ENCODE assay signal across 20 cellular contexts in the genomic region with DNA sequence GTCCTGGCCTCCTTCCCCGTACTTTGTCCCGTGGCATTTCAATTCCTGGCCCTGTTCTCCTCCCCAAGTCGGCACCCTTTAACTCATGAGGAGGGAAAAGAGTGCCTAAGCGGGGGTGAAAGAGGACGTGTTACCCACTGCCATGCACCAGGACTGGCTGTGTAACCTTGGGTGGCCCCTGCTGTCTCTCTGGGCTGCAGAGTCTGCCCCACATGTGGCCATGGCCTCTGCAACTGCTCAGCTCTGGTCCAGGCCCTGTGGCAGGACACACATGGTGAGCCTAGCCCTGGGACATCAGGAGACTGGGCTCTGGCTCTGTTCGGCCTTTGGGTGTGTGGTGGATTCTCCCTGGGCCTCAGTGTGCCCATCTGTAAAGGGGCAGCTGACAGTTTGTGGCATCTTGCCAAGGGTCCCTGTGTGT. TPM values are rescaled to one million over a fixed set of nuclear protein-coding genes. Genes with fewer than 3 reads are reported as not detected.
DNase-seq lines count a peak whose midpoint lies in the region; ATAC-seq, FAIRE-seq and TF ChIP-seq lines count a peak whose summit lies in the region.
"Had no signal": no experiment of that assay in that cellular context is flagged by ENCODE, and none has a peak within 500 bp of the region (broad histone marks: within the 10 kb centered on the region; RNA-seq: fewer than 3 reads in every experiment).

No MANE protein-coding gene starts in this region.

- H3K4me3 ChIP-seq in HEK293 (ENCODE audit: low read depth, low read length) (no peak overlapping the region), GM12878 (no peak overlapping the region)

- intact Hi-C loops in GM12878 (cut with micrococcal nuclease; ENCODE audit: unreplicated experiment) = loop anchor here (10.0 kb wide), 1 partner anchor 210 kb away; no protein-coding TSS in a partner anchor

- TF ChIP-seq POLR2A in GM12891 (IDR thresholded peaks at IDR 0.05; ENCODE audit: low read depth, low read length) (no peak; the same call in 1 of the 2 replicates), GM12878 (IDR thresholded peaks at IDR 0.05; ENCODE audit: low read depth, low read length) (peak; percentile 28; the same call in 1 of the 2 replicates), H54 (IDR thresholded peaks at IDR 0.05; ENCODE audit: low read depth, low read length) (no peak)

- H3K9me3 ChIP-seq in HEK293 (ENCODE audit: control insufficient read depth, insufficient read depth, low read depth, low read length) (no peaks in the 10 kb centered on the region), GM12878 (replicated peaks; ENCODE audit: control insufficient read depth, insufficient read depth, low read length) (no peaks in the 10 kb centered on the region)
- H3K9me3 ChIP-seq: BE2C had no signal

- no peak for TF ChIP-seq RAD21 in GM12878 (IDR thresholded peaks at IDR 0.05; ENCODE audit: insufficient read depth, low read depth, low read length)

- no peaks in the 10 kb centered on the region for H3K27me3 ChIP-seq in GM12878 (replicated peaks in 1 of 2; ENCODE audit: control insufficient read depth in 2 of 2, insufficient read depth in 2 of 2, low read length in 1 of 2)
- H3K27me3 ChIP-seq: BE2C had no signal

- no peaks in the 10 kb centered on the region for H3K9me3 Mint-ChIP-seq in neural crest cell
- H3K9me3 Mint-ChIP-seq in stimulated activated naive B cell treated with anti-CD40 and anti-IgM and Interleukin-4, amounts not matched to agents 10 μg/mL and 1 μg/mL and 100 μg/mL, for 72 hours = no peaks in the 10 kb centered on the region
- H3K9me3 Mint-ChIP-seq: CD4-positive, alpha-beta memory T cell; H9; HFFc6 had no signal

- H3K27ac ChIP-seq in HEK293 (ENCODE audit: extremely low read depth, low read depth, low read length) = no peak overlapping the region
- no peak overlapping the region for H3K27ac ChIP-seq in GM12878 (ENCODE audit: control insufficient read depth, insufficient read depth)
- H3K27ac ChIP-seq: C4-2B had no signal

- 89% methylated on average over 6 of the region's 6 CpGs for WGBS in GM12878 (ENCODE audit: insufficient coverage, insufficient replicate concordance, low lambda C conversion rate, missing lambda C conversion rate)

- peaks cover 11% of the 10 kb centered on the region for H3K27me3 Mint-ChIP-seq in neural crest cell (ENCODE audit: low read depth)
- H3K27me3 Mint-ChIP-seq in stimulated activated naive B cell treated with anti-CD40 and anti-IgM and Interleukin-4, amounts not matched to agents 10 μg/mL and 1 μg/mL and 100 μg/mL, for 72 hours = peaks cover 13 to 18% of the 10 kb centered on the region in 2 donors

- no peaks in the 10 kb centered on the region for H3K4me1 ChIP-seq in HEK293 (ENCODE audit: control insufficient read depth, insufficient read depth, low read length)
- peaks cover 16% of the 10 kb centered on the region for H3K4me1 ChIP-seq in GM12878 (ENCODE audit: control insufficient read depth, insufficient read depth, low read length)

- POLR2A ChIA-PET in HEK293 (lab: Yijun Ruan, JAX) (interaction anchor here (0.7 kb wide), 1 partner anchor 105 kb away, joined by 4 read pairs; no protein-coding TSS in a partner anchor), GM12878 (lab: Charles Lee) (no interaction called here)

- no peak overlapping the region for H3K27ac Mint-ChIP-seq in neural crest cell (ENCODE audit: unreplicated experiment)
- H3K27ac Mint-ChIP-seq in stimulated activated naive B cell treated with anti-CD40 and anti-IgM and Interleukin-4, amounts not matched to agents 10 μg/mL and 1 μg/mL and 100 μg/mL, for 72 hours = no peak overlapping the region
- H3K27ac Mint-ChIP-seq: CD4-positive, alpha-beta memory T cell; HFFc6 had no signal

- H2AFZ ChIP-seq in GM12878 (ENCODE audit: control insufficient read depth, low read depth, low read length) = no peak overlapping the region

- H3K4me1 Mint-ChIP-seq in neural crest cell = peaks cover 44% of the 10 kb centered on the region
- H3K4me1 Mint-ChIP-seq in stimulated activated naive B cell treated with anti-CD40 and anti-IgM and Interleukin-4, amounts not matched to agents 10 μg/mL and 1 μg/mL and 100 μg/mL, for 72 hours = peaks cover 30 to 40% of the 10 kb centered on the region in 2 donors

- CTCF ChIA-PET in HEK293 (lab: Yijun Ruan, JAX) = interaction anchor here (0.7 kb wide), 1 partner anchor 212 kb away, joined by 3 read pairs; no protein-coding TSS in a partner anchor
- CTCF ChIA-PET in GM12878 (lab: Yijun Ruan, JAX) = no interaction called here

- ATAC-seq in GM12878 = no peak
- ATAC-seq in stimulated activated naive B cell treated with anti-CD40 and anti-IgM and Interleukin-4, amounts not matched to agents 10 μg/mL and 1 μg/mL and 100 μg/mL, for 72 hours (replicated peaks) = no peak

- H3K9ac ChIP-seq in GM12878 (ENCODE audit: control insufficient read depth, insufficient read depth, low read length) = no peak overlapping the region

- no peaks in the 10 kb centered on the region for H4K20me1 ChIP-seq in GM12878 (ENCODE audit: control insufficient read depth, insufficient read depth)

- no peak overlapping the region for H3K4me2 ChIP-seq in GM12878 (ENCODE audit: control insufficient read depth, insufficient read depth)

- in situ Hi-C loops in GM12878 (cut with MboI) = no loop called here

- no peak for DNase-seq in GM12891 (ENCODE audit: insufficient read length, low spot score)
- DNase-seq in GM12878 (ENCODE audit: low read depth, low spot score) = no peak
- DNase-seq in neural crest cell (ENCODE audit: low read depth, low spot score) = no peak
- no peak for DNase-seq in D341Med (ENCODE audit: low spot score)
- no peak for DNase-seq in mesenteric fat pad (ENCODE audit: low spot score)
- DNase-seq in stimulated activated naive B cell treated with anti-CD40 and anti-IgM and Interleukin-4, amounts not matched to agents 10 μg/mL and 1 μg/mL and 100 μg/mL, for 72 hours = no peak
- no peak for DNase-seq in H54 (ENCODE audit: insufficient read length, low spot score)
- DNase-seq: BE2C; CD4-positive, alpha-beta memory T cell; DMS153; DMS79 treated with DMSO at 0.1 percent for 48 hours; EL; H9; HFFc6; KBM-7 had no signal

- H3K4me3 Mint-ChIP-seq in neural crest cell = peak overlapping the region; percentile 9
- H3K4me3 Mint-ChIP-seq in stimulated activated naive B cell treated with anti-CD40 and anti-IgM and Interleukin-4, amounts not matched to agents 10 μg/mL and 1 μg/mL and 100 μg/mL, for 72 hours = no peak overlapping the region
- H3K4me3 Mint-ChIP-seq: H9, HFFc6 had no signal

- FAIRE-seq in GM12891 (lab: Jason Lieb, UNC) (no peak), GM12878 (lab: Jason Lieb, UNC) (no peak), H54 (lab: Jason Lieb, UNC) (no peak)
- FAIRE-seq: A204.1, D721Med, G401.6 had no signal

- BruUV-seq in GM12878 (replicated peaks; lab: Mats Ljungman, UMichigan) = TSS peak; percentile 49

- H3K36me3 ChIP-seq in HEK293 (ENCODE audit: control insufficient read depth in 2 of 2, insufficient read depth in 1 of 2, low read length in 2 of 2) (peaks cover 0 to 40% of the 10 kb centered on the region in 2 experiments; a peak in 2 of 3 replicates), GM12878 (ENCODE audit: control insufficient read depth in 2 of 2, insufficient read depth in 2 of 2, low read length in 1 of 2) (peaks cover 8 to 32% of the 10 kb centered on the region in 2 experiments; a peak in 3 of 4 replicates)
- H3K36me3 ChIP-seq: BE2C had no signal

- SMC1A ChIA-PET in GM12878 (lab: Charles Lee; ENCODE audit: uncharacterized antibody, unreplicated experiment) = no interaction called here

- H3K36me3 Mint-ChIP-seq in neural crest cell (ENCODE audit: low read depth) = peaks cover 5% of the 10 kb centered on the region
- H3K36me3 Mint-ChIP-seq in stimulated activated naive B cell treated with anti-CD40 and anti-IgM and Interleukin-4, amounts not matched to agents 10 μg/mL and 1 μg/mL and 100 μg/mL, for 72 hours = peaks cover 46 to 57% of the 10 kb centered on the region in 2 donors
- H3K36me3 Mint-ChIP-seq: CD4-positive, alpha-beta memory T cell had no signal

- no peak for TF ChIP-seq EP300 in GM12878 (IDR thresholded peaks at IDR 0.05; ENCODE audit: borderline replicate concordance in 1 of 2, control insufficient read depth in 1 of 2, low read depth in 2 of 2, low read length in 2 of 2)

- TF ChIP-seq CTCF in HEK293 (tag by site-specific recombination; IDR thresholded peaks at IDR 0.05) = no peak
- TF ChIP-seq CTCF in GM12878 (IDR thresholded peaks at IDR 0.05 in 2 of 3, conservative IDR thresholded peaks at IDR 0.05 in 1 of 3; ENCODE audit: control insufficient read depth in 2 of 3, extremely low read depth in 1 of 3, insufficient read depth in 1 of 3, low read depth in 3 of 3, low read length in 3 of 3) = no peak
- no peak for TF ChIP-seq CTCF in neural crest cell (conservative IDR thresholded peaks at IDR 0.05)

- RAD21 ChIA-PET in GM12878 (lab: Charles Lee; ENCODE audit: unreplicated experiment) = no interaction called here

- no peaks in the 10 kb centered on the region for H3K79me2 ChIP-seq in GM12878 (ENCODE audit: control insufficient read depth, insufficient read depth, low read length)

TF ChIP-seq in GM12891, 5 proteins besides CTCF, POLR2A, EP300 and RAD21 (continues in another document):
- TF ChIP-seq TAF1 (IDR thresholded peaks at IDR 0.05; ENCODE audit: low read depth, low read length) = no peak

TF ChIP-seq in HEK293, 187 proteins besides CTCF, POLR2A, EP300 and RAD21 (continues in another document):
- TF ChIP-seq ZBTB17 (tag by site-specific recombination; IDR thresholded peaks at IDR 0.05) = no peak

RNA-seq across cellular contexts. Expression of a gene that starts 58.5 kb away (rescaled TPM):
- polyA plus RNA-seq in GM12891 (2012; ENCODE audit: low read depth, missing spikeins) = 24.6 TPM
- total RNA-seq in GM12878 (2013; cell fraction: nucleolus; rRNA removed) = 118 and 148 TPM in 2 replicates
- 22.1 and 27.4 TPM in 2 replicates for total RNA-seq in GM12878 (2014; rRNA removed)
- total RNA-seq in GM12878 (2014; rRNA removed; fragmentation: Illumina TruSeq; extraction: Trizol) = 19.3 and 20.0 TPM in 2 replicates
- total RNA-seq in GM12878 (2021) = 63.5 and 71.3 TPM in 2 replicates
- 15.0 TPM for polyA plus RNA-seq in GM12878 (2011; ENCODE audit: low read depth)
- 18.4 and 32.0 TPM in 2 replicates for polyA plus RNA-seq in GM12878 (2011; rRNA removed)
- polyA plus RNA-seq in GM12878 (2011; cell fraction: cytosol; rRNA removed) = 41.3 and 47.7 TPM in 2 replicates
- polyA plus RNA-seq in GM12878 (2011; cell fraction: nucleus; rRNA removed) = 185 and 196 TPM in 2 replicates
- 25.3 and 26.0 TPM in 2 replicates for polyA plus RNA-seq in GM12878 (2012)
- polyA plus RNA-seq in GM12878 (2014; fragmentation: Illumina TruSeq; extraction: Trizol) = 20.3 and 33.1 TPM in 2 replicates
- polyA plus RNA-seq in GM12878 (2014; fragmentation: Nextera tagmentation; extraction: Ambion mirVana) = under 1 TPM; 0.60 to 0.85 TPM
- 47.1 and 61.4 TPM in 2 replicates for polyA plus RNA-seq in GM12878 (2014; rRNA removed)
- 10 to 100 TPM; 26.9 TPM for polyA plus RNA-seq in GM12878 (2016; fragmentation: Nextera tagmentation; extraction: Ambion mirVana)
- polyA minus RNA-seq in GM12878 (2011; rRNA and poly(A)+ RNA removed) = 41.8 and 64.6 TPM in 2 replicates
- 22.9 and 30.8 TPM in 2 replicates for polyA minus RNA-seq in GM12878 (2011; cell fraction: cytosol; rRNA and poly(A)+ RNA removed)
- 42.9 and 73.0 TPM in 2 replicates for polyA minus RNA-seq in GM12878 (2011; cell fraction: nucleus; rRNA and poly(A)+ RNA removed)
- 58.6 and 60.4 TPM in 2 replicates for total RNA-seq in neural crest cell
- 23.9 TPM for total RNA-seq in mesenteric fat pad
